Comparison of ENCODE assay signal across 12 cellular contexts in the genomic region with DNA sequence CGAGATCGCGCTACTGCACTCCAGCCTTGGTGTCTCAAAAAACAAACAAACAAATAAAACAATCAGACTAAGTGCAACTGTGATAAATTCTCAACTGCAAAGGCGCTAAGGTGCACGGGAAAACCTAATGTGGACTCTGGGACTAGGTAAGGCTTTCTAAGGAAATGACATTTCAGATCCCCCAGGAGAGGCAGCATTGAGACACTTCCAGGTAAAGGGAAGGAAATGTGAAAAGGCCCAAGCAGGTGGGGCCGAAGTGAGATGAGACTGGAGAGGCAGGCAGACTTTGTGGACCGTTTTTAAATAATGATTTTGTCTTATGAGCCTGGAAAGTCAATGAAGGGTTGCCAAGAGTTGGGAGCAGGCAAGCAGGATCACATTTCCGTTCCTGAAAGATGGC. TPM values are rescaled to one million over a fixed set of nuclear protein-coding genes. Genes with fewer than 3 reads are reported as not detected.
DNase-seq lines count a peak whose midpoint lies in the region; ATAC-seq and TF ChIP-seq lines count a peak whose summit lies in the region.
"Had no signal": no experiment of that assay in that cellular context is flagged by ENCODE, and none has a peak within 500 bp of the region (broad histone marks: within the 10 kb centered on the region; RNA-seq: fewer than 3 reads in every experiment).

No MANE protein-coding gene starts in this region.

- no peak for ATAC-seq in GM18868 (IDR thresholded peaks at IDR 0.05; ENCODE audit: unreplicated experiment)
- ATAC-seq: activated T-cell treated with anti-CD3 and anti-CD28 coated beads, Interleukin-2, amount 50 U/mL, for 72 hours; K562 had no signal

- H3K9me3 Mint-ChIP-seq in T-helper 2 cell treated with Interferon-gamma antibody and Interleukin-4, amounts not matched to agents 5 μg/mL and 100 μg/mL, for 36 hours, result no peaks in the 10 kb centered on the region
- H3K9me3 Mint-ChIP-seq: activated T-cell treated with anti-CD3 and anti-CD28 coated beads, Interleukin-2, amount 50 U/mL, for 72 hours had no signal

- intact Hi-C loops in cardiac septum (cut with DNase I), result loop anchor here (5.0 to 10.0 kb wide), 3 partner anchors 203 to 249 kb away; no protein-coding TSS in a partner anchor

- no peak for DNase-seq in T-helper 2 cell treated with Interferon-gamma antibody and Interleukin-4, amounts not matched to agents 5 μg/mL and 100 μg/mL, for 36 hours (ENCODE audit: low spot score)
- DNase-seq in T-helper 2 cell, result no peak
- DNase-seq in LNCaP clone FGC (ENCODE audit: low read depth), result no peak
- DNase-seq in epithelial cell of esophagus (ENCODE audit: low read depth), result peak; percentile 23
- no peak for DNase-seq in retinal pigment epithelial cell (ENCODE audit: low read depth)
- DNase-seq in activated CD4-positive, CD25-positive, alpha-beta regulatory T cell (lab: John Stamatoyannopoulos, UW), result no peak
- no peak for DNase-seq in cardiac septum (ENCODE audit: low spot score)
- DNase-seq: activated T-cell treated with anti-CD3 and anti-CD28 coated beads, Interleukin-2, amount 50 U/mL, for 72 hours; central memory CD4-positive, alpha-beta T cell; uterus had no signal

- TF ChIP-seq CTCF in LNCaP clone FGC (IDR thresholded peaks at IDR 0.05; ENCODE audit: control insufficient read depth, extremely low read depth, insufficient read depth) (0 out of 2 replicates have a peak, but pooled peaks have one; percentile 15), epithelial cell of esophagus (IDR thresholded peaks at IDR 0.05; ENCODE audit: insufficient read depth, low read depth, low read length, missing control alignments) (peak; percentile 28), retinal pigment epithelial cell (conservative IDR thresholded peaks at IDR 0.05; ENCODE audit: low read depth, low read length) (peak; percentile 14)

- peaks cover 50% of the 10 kb centered on the region for H3K27me3 Mint-ChIP-seq in T-helper 2 cell treated with Interferon-gamma antibody and Interleukin-4, amounts not matched to agents 5 μg/mL and 100 μg/mL, for 36 hours (ENCODE audit: low read depth)

- H3K4me1 Mint-ChIP-seq in T-helper 2 cell treated with Interferon-gamma antibody and Interleukin-4, amounts not matched to agents 5 μg/mL and 100 μg/mL, for 36 hours (ENCODE audit: low read depth), result peaks cover 18% of the 10 kb centered on the region

- H3K4me3 Mint-ChIP-seq in T-helper 2 cell treated with Interferon-gamma antibody and Interleukin-4, amounts not matched to agents 5 μg/mL and 100 μg/mL, for 36 hours, result peak overlapping the region; percentile 8

- H3K36me3 Mint-ChIP-seq in T-helper 2 cell treated with Interferon-gamma antibody and Interleukin-4, amounts not matched to agents 5 μg/mL and 100 μg/mL, for 36 hours (ENCODE audit: low read depth), result no peaks in the 10 kb centered on the region

- H3K4me3 ChIP-seq in LNCaP clone FGC (ENCODE audit: low read depth, low read length) (no peak overlapping the region), epithelial cell of esophagus (ENCODE audit: low read length) (no peak overlapping the region), retinal pigment epithelial cell (ENCODE audit: low read length) (no peak overlapping the region)
- H3K4me3 ChIP-seq: K562 had no signal

- H3K27ac Mint-ChIP-seq in T-helper 2 cell treated with Interferon-gamma antibody and Interleukin-4, amounts not matched to agents 5 μg/mL and 100 μg/mL, for 36 hours, result no peak overlapping the region
- H3K27ac Mint-ChIP-seq: activated T-cell treated with anti-CD3 and anti-CD28 coated beads, Interleukin-2, amount 50 U/mL, for 72 hours had no signal

RNA-seq across cellular contexts. Expression of a gene that starts 1.9 kb away (rescaled TPM):
- 1.9 TPM for total RNA-seq in cardiac septum
